Comparison of ENCODE assay signal across 14 cellular contexts in genomic region chr5:57696005-57696755, GRCh38.
DNase-seq lines count a peak whose midpoint lies in the region; ATAC-seq and TF ChIP-seq lines count a peak whose summit lies in the region.
"Had no signal": no experiment of that assay in that cellular context is flagged by ENCODE, and none has a peak within 500 bp of the region (broad histone marks: within the 10 kb centered on the region; RNA-seq: fewer than 3 reads in every experiment).

No MANE protein-coding gene starts in this region.

- H3K4me3 ChIP-seq in mammary epithelial cell (replicated peaks in 1 of 3; ENCODE audit: insufficient read depth in 1 of 3, low read depth in 2 of 3, low read length in 3 of 3) (no peak overlapping the region), right cardiac atrium (ENCODE audit: low read length) (no peak overlapping the region), gastrocnemius medialis (no peak overlapping the region), lower leg skin (ENCODE audit: low read depth, poor library complexity, severe bottlenecking) (no peak overlapping the region), spleen (no peak overlapping the region)
- H3K4me3 ChIP-seq: BLaER1 treated with 17β-estradiol and CSF1 and Interleukin-3, amounts not matched to agents 10 nM and 100 nM had no signal

- CTCF ChIA-PET in mammary epithelial cell (lab: Charles Lee; ENCODE audit: low non-redundant PET), result no interaction called here

- H4K20me1 ChIP-seq in mammary epithelial cell (ENCODE audit: insufficient read depth, low read length), result no peaks in the 10 kb centered on the region
- H4K20me1 ChIP-seq: BLaER1 treated with 17β-estradiol and CSF1 and Interleukin-3, amounts not matched to agents 10 nM and 100 nM had no signal

- peak overlapping the region; percentile 82 for H3K4me2 ChIP-seq in mammary epithelial cell (ENCODE audit: insufficient read depth, low read depth, low read length)
- H3K4me2 ChIP-seq: BLaER1 treated with 17β-estradiol and CSF1 and Interleukin-3, amounts not matched to agents 10 nM and 100 nM had no signal

- dilution Hi-C loops in mammary epithelial cell (cut with HindIII; ENCODE audit: low sequenced_read_pairs), result no loop called here

- H3K9ac ChIP-seq in mammary epithelial cell (ENCODE audit: insufficient read depth, low read length), result no peak overlapping the region
- H3K9ac ChIP-seq: BLaER1 treated with 17β-estradiol and CSF1 and Interleukin-3, amounts not matched to agents 10 nM and 100 nM had no signal

- BruUV-seq in mammary epithelial cell (replicated peaks; lab: Mats Ljungman, UMichigan), result no TSS peak

- H3K27me3 ChIP-seq in mammary epithelial cell (ENCODE audit: insufficient read depth, low read length) (no peaks in the 10 kb centered on the region), right cardiac atrium (ENCODE audit: control insufficient read depth, insufficient read depth) (no peaks in the 10 kb centered on the region), gastrocnemius medialis (no peaks in the 10 kb centered on the region), spleen (replicated peaks in 1 of 7) (no peaks in the 10 kb centered on the region)
- H3K27me3 ChIP-seq: BLaER1 treated with 17β-estradiol and CSF1 and Interleukin-3, amounts not matched to agents 10 nM and 100 nM; neutrophil had no signal

- peak; percentile 25 for DNase-seq in Daoy (ENCODE audit: low read depth)
- DNase-seq in mammary epithelial cell, result peak; percentile 33
- DNase-seq in right cardiac atrium, result no peak
- DNase-seq in gastrocnemius medialis, result no peak
- DNase-seq in kidney glomerular epithelial cell (lab: John Stamatoyannopoulos, UW), result no peak
- no peak for DNase-seq in GM19240 (ENCODE audit: insufficient read length, low spot score)
- DNase-seq in lower leg skin (ENCODE audit: low spot score in 2 of 2), result no peak
- no peak for DNase-seq in spleen
- DNase-seq: activated naive CD4-positive, alpha-beta T cell treated with Interleukin-2 at 50 U/mL for 16 hours; H9; NCI-H1092 treated with DMSO at 0.1 percent for 48 hours; NCI-H524 had no signal

- peak overlapping the region; percentile 90 for H3K27ac ChIP-seq in mammary epithelial cell (ENCODE audit: insufficient read depth, low read depth, low read length)
- peak overlapping the region; percentile 97 for H3K27ac ChIP-seq in right cardiac atrium (ENCODE audit: low read length)
- H3K27ac ChIP-seq in gastrocnemius medialis, result peak overlapping the region; percentile 1 to 35 (median 16)
- H3K27ac ChIP-seq in spleen, result no peak overlapping the region
- H3K27ac ChIP-seq: BLaER1 treated with 17β-estradiol and CSF1 and Interleukin-3, amounts not matched to agents 10 nM and 100 nM; neutrophil had no signal

- H3K36me3 ChIP-seq in mammary epithelial cell (ENCODE audit: insufficient read depth, low read length) (no peaks in the 10 kb centered on the region), gastrocnemius medialis (no peaks in the 10 kb centered on the region), spleen (no peaks in the 10 kb centered on the region)
- H3K36me3 ChIP-seq: BLaER1 treated with 17β-estradiol and CSF1 and Interleukin-3, amounts not matched to agents 10 nM and 100 nM; neutrophil had no signal

- ATAC-seq in right cardiac atrium (peak in 1 of 2 donors; percentile 8), gastrocnemius medialis (no peak)

- 100% methylated on average over 1 of the region's 1 CpG for WGBS in mammary epithelial cell (ENCODE audit: low coverage, missing lambda C conversion rate)
- 58% methylated on average over 1 of the region's 1 CpG for WGBS in right cardiac atrium
- WGBS in lower leg skin, 2 donors, result 59 to 61% methylated on average over 1 of the region's 1 CpG
- WGBS in spleen, 5 donors, result 67 to 88% (median 74%) methylated on average over 1 of the region's 1 CpG

- H3K4me1 ChIP-seq in mammary epithelial cell (ENCODE audit: insufficient read depth, low read length) (peaks cover 56% of the 10 kb centered on the region), right cardiac atrium (ENCODE audit: control insufficient read depth, insufficient read depth, low read length) (peaks cover 7% of the 10 kb centered on the region), gastrocnemius medialis (peaks cover 11 to 16% of the 10 kb centered on the region in 2 donors), spleen (no peaks in the 10 kb centered on the region)

- H2AFZ ChIP-seq in mammary epithelial cell (ENCODE audit: low read depth, low read length), result peak overlapping the region; percentile 67

- in situ Hi-C loops in mammary epithelial cell (cut with MboI; ENCODE audit: low sequenced_read_pairs in 2 of 2), result no loop called here
- in situ Hi-C loops in gastrocnemius medialis (cut with MboI; ENCODE audit: low sequenced_read_pairs in 4 of 4), result no loop called here

- TF ChIP-seq CTCF in mammary epithelial cell (conservative IDR thresholded peaks at IDR 0.05 in 1 of 2, IDR thresholded peaks at IDR 0.05 in 1 of 2; ENCODE audit: extremely low read depth in 1 of 2, insufficient read depth in 1 of 2, low read depth in 1 of 2, low read length in 2 of 2) (peak; percentile 13 to 30), gastrocnemius medialis (IDR thresholded peaks at IDR 0.05 in 4 of 5, conservative IDR thresholded peaks at IDR 0.05 in 1 of 5) (no peak), lower leg skin (IDR thresholded peaks at IDR 0.05) (no peak), spleen (IDR thresholded peaks at IDR 0.05 in 8 of 11, conservative IDR thresholded peaks at IDR 0.05 in 3 of 11) (no peak)

- no peaks in the 10 kb centered on the region for H3K9me3 ChIP-seq in mammary epithelial cell (replicated peaks; ENCODE audit: insufficient read depth, low read length)
- no peaks in the 10 kb centered on the region for H3K9me3 ChIP-seq in right cardiac atrium (ENCODE audit: control insufficient read depth, low read length)
- no peaks in the 10 kb centered on the region for H3K9me3 ChIP-seq in gastrocnemius medialis
- H3K9me3 ChIP-seq in spleen, result no peaks in the 10 kb centered on the region
- H3K9me3 ChIP-seq: BLaER1 treated with 17β-estradiol and CSF1 and Interleukin-3, amounts not matched to agents 10 nM and 100 nM; neutrophil had no signal

- no peaks in the 10 kb centered on the region for H3K79me2 ChIP-seq in mammary epithelial cell (ENCODE audit: insufficient read depth, low read length)

- TF ChIP-seq POLR2A in gastrocnemius medialis (IDR thresholded peaks at IDR 0.05) (no peak), lower leg skin (IDR thresholded peaks at IDR 0.05) (no peak), spleen (IDR thresholded peaks at IDR 0.05) (no peak)

- intact Hi-C loops in mammary epithelial cell (cut with micrococcal nuclease) (loop anchor here (5.0 kb wide), 2 partner anchors 41 to 44 kb away; no protein-coding TSS in a partner anchor), right cardiac atrium (cut with DNase I) (no loop called here), gastrocnemius medialis (cut with DNase I; ENCODE audit: low total_unique reads) (no loop called here), lower leg skin (cut with DNase I; ENCODE audit: low total_unique reads) (no loop called here), spleen (cut with DNase I; ENCODE audit: low total_unique reads) (no loop called here)

Comparison
In these comparisons a context has a peak if more than half of its experiments do, and no peak if none do; other contexts are left out.
1. DNase-seq: peak in Daoy (single experiment) and mammary epithelial cell (single experiment); none in right cardiac atrium (0 of 3), gastrocnemius medialis (0 of 2), kidney glomerular epithelial cell (single experiment), GM19240 (single experiment), lower leg skin (0 of 2) and spleen (single experiment).
2. H3K27ac ChIP-seq: peak in mammary epithelial cell (single experiment), right cardiac atrium (single experiment) and gastrocnemius medialis (4 of 4); none in spleen (0 of 8).
3. CTCF ChIP-seq: peak in mammary epithelial cell (2 of 2); none in gastrocnemius medialis (0 of 5), lower leg skin (0 of 3) and spleen (0 of 11).